In the genomic region with DNA sequence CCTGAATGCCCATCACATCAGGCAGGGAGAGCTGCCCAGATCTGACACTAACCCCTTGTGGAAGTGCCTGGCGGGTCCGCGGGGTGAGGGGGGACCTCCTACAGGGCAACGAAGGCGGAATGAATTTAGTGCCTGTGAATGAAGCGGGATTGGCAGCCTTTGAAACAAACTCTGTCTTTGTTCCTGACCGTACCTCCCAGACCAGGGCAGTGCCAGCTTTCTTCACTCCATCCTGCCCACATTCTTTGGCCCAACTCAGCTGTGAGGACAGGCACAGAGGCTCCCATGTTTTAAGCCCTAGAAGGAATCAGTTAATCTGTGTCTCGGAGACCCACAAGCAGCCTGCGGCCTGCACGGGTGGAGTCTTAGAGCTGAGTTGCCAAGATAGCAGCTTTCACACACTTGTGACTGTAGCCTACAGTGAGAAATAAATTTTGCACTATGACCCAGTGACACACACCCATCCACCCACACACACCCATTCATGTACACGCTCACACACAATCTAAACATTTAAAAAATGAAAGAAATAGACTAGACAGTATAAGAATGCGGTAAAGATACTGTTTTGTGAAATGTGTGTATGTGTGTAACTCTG, we compare ENCODE assay signal across 15 cellular contexts.
A peak's percentile ranks its signal among the peaks of the same experiment; 100 is the strongest.
DNase-seq lines count a peak whose midpoint lies in the region; ATAC-seq, FAIRE-seq and TF ChIP-seq lines count a peak whose summit lies in the region.
"Had no signal": no experiment of that assay in that cellular context is flagged by ENCODE, and none has a peak within 500 bp of the region (broad histone marks: within the 10 kb centered on the region; RNA-seq: fewer than 3 reads in every experiment).

No MANE protein-coding gene starts in this region.

- POLR2A ChIA-PET in Panc1 (lab: Charles Lee) = no interaction called here
- POLR2A ChIA-PET in endothelial cell of umbilical vein (lab: Charles Lee) = no interaction called here

- H2AFZ ChIP-seq in endothelial cell of umbilical vein (ENCODE audit: low read depth, low read length) = peak overlapping the region; percentile 51

- ATAC-seq in Panc1 (peak; percentile 20; the same call in 1 of the 2 replicates), GM21367 (IDR thresholded peaks at IDR 0.05; ENCODE audit: unreplicated experiment) (no peak)
- ATAC-seq: activated CD4-positive, CD25-positive, alpha-beta regulatory T cell treated with anti-CD3 and anti-CD28 coated beads, Interleukin-2, amount 50 U/mL, for 24 hours had no signal

- TF ChIP-seq CTCF in AG10803 (conservative IDR thresholded peaks at IDR 0.05; ENCODE audit: low read length) (no peak), Panc1 (IDR thresholded peaks at IDR 0.05) (no peak), endothelial cell of umbilical vein (IDR thresholded peaks at IDR 0.05; ENCODE audit: extremely low read depth in 1 of 2, insufficient read depth in 1 of 2, low read depth in 1 of 2, low read length in 2 of 2) (no peak)

- no peaks in the 10 kb centered on the region for H3K9me3 ChIP-seq in Panc1 (ENCODE audit: control insufficient read depth, insufficient read depth, low read depth, low read length)
- H3K9me3 ChIP-seq in endothelial cell of umbilical vein (replicated peaks; ENCODE audit: control insufficient read depth, insufficient read depth, low read length) = no peaks in the 10 kb centered on the region
- H3K9me3 ChIP-seq in HAP-1 = no peaks in the 10 kb centered on the region

- H3K27ac ChIP-seq in Panc1 (ENCODE audit: low read length) = no peak overlapping the region
- no peak overlapping the region for H3K27ac ChIP-seq in endothelial cell of umbilical vein (ENCODE audit: insufficient read depth, low read depth, low read length)

- intact Hi-C loops in Panc1 (cut with micrococcal nuclease; ENCODE audit: unreplicated experiment) (loop anchor here (5.0 kb wide), 1 partner anchor 58 kb away; a partner anchor contains a TSS), endothelial cell of umbilical vein (cut with micrococcal nuclease) (no loop called here)

- BruUV-seq in Panc1 (replicated peaks; lab: Mats Ljungman, UMichigan) (no TSS peak), endothelial cell of umbilical vein (replicated peaks; lab: Mats Ljungman, UMichigan) (no TSS peak)

- H3K9ac ChIP-seq in endothelial cell of umbilical vein (replicated peaks; ENCODE audit: extremely low read depth, insufficient read depth, low read length) = no peak overlapping the region

- no peaks in the 10 kb centered on the region for H3K36me3 ChIP-seq in Panc1 (ENCODE audit: control insufficient read depth, insufficient read depth, low read length)
- H3K36me3 ChIP-seq in endothelial cell of umbilical vein (ENCODE audit: control insufficient read depth in 2 of 2, extremely low read depth in 1 of 2, insufficient read depth in 2 of 2, low read length in 2 of 2) = no peaks in the 10 kb centered on the region
- no peaks in the 10 kb centered on the region for H3K36me3 ChIP-seq in HAP-1 (replicated peaks)

- TF ChIP-seq POLR2A in endothelial cell of umbilical vein (IDR thresholded peaks at IDR 0.05; ENCODE audit: low read depth, low read length) = no peak

- CTCF ChIA-PET in Panc1 (lab: Charles Lee) (interaction anchor here (0.6 kb wide), 1 partner anchor 65 kb away, joined by 3 read pairs; no protein-coding TSS in a partner anchor), endothelial cell of umbilical vein (lab: Charles Lee) (interaction anchor here (0.9 kb wide), 1 partner anchor 138 kb away, joined by 3 read pairs; no protein-coding TSS in a partner anchor)

- no peak for FAIRE-seq in endothelial cell of umbilical vein (lab: Jason Lieb, UNC)
- FAIRE-seq: colon, GM18507 had no signal

- H3K4me2 ChIP-seq in endothelial cell of umbilical vein (ENCODE audit: insufficient read depth, low read length) = no peak overlapping the region

- no peaks in the 10 kb centered on the region for H3K9me1 ChIP-seq in endothelial cell of umbilical vein (replicated peaks; ENCODE audit: control insufficient read depth, extremely low read depth, insufficient read depth, low read length)

- no peaks in the 10 kb centered on the region for H3K79me2 ChIP-seq in endothelial cell of umbilical vein (ENCODE audit: control insufficient read depth, insufficient read depth, low read length)

- H3K4me1 ChIP-seq in Panc1 (ENCODE audit: control insufficient read depth, insufficient read depth, low read length) (peaks cover 6% of the 10 kb centered on the region; the same call in 1 of the 2 replicates), endothelial cell of umbilical vein (ENCODE audit: control insufficient read depth, extremely low read depth, insufficient read depth, low read length) (peaks cover 15% of the 10 kb centered on the region), HAP-1 (0 out of 2 replicates have a peak, but pooled peaks cover 3% of the 10 kb centered on the region)

- DNase-seq in AG10803 (ENCODE audit: low read depth) = peak; percentile 54
- DNase-seq in Panc1 (ENCODE audit: low read depth, low spot score) = no peak
- DNase-seq in endothelial cell of umbilical vein (ENCODE audit: low read depth, low spot score) = no peak
- peak in 48 of 56 donors; percentile 7 to 69 (median 34) for DNase-seq in nucleus accumbens (lab: John Stamatoyannopoulos, UW)
- no peak for DNase-seq in HAP-1 (ENCODE audit: low spot score in 2 of 2)
- no peak for DNase-seq in NCI-H446 (lab: John Stamatoyannopoulos, UW)
- DNase-seq in GF-D8 (lab: John Stamatoyannopoulos, UW) = no peak
- DNase-seq: activated gamma-delta T cell; KBM-7; NCI-H187; stimulated activated naive CD4-positive, alpha-beta T cell treated with Interleukin-2 at 50 U/mL for 16 hours had no signal

- in situ Hi-C loops in Panc1 (cut with HindIII; ENCODE audit: low pct_unique_long_range_greater_than_20kb, low sequenced_read_pairs) (no loop called here), HAP-1 (cut with MboI; ENCODE audit: low sequenced_read_pairs) (loop anchor here (5.0 kb wide), 1 partner anchor 133 kb away; no protein-coding TSS in a partner anchor)

- H3K27me3 ChIP-seq in Panc1 (ENCODE audit: control insufficient read depth, insufficient read depth, low read length) = no peaks in the 10 kb centered on the region
- H3K27me3 ChIP-seq in endothelial cell of umbilical vein (ENCODE audit: control insufficient read depth in 2 of 2, insufficient read depth in 2 of 2, low read length in 2 of 2) = no peaks in the 10 kb centered on the region
- no peaks in the 10 kb centered on the region for H3K27me3 ChIP-seq in HAP-1 (ENCODE audit: low read depth)

- dilution Hi-C loops in endothelial cell of umbilical vein (cut with MboI; ENCODE audit: extremely low pct_ligation_motif_present, low sequenced_read_pairs) = no loop called here

- H3K4me3 ChIP-seq in AG10803 (ENCODE audit: low read length) = no peak overlapping the region
- H3K4me3 ChIP-seq in Panc1 (ENCODE audit: low read depth in 2 of 2, low read length in 2 of 2) = no peak overlapping the region
- no peak overlapping the region for H3K4me3 ChIP-seq in endothelial cell of umbilical vein (replicated peaks in 1 of 3; ENCODE audit: insufficient read depth in 1 of 3, low read depth in 1 of 3, low read length in 3 of 3)
- no peak overlapping the region for H3K4me3 ChIP-seq in HAP-1

- H4K20me1 ChIP-seq in endothelial cell of umbilical vein (replicated peaks; ENCODE audit: control insufficient read depth, extremely low read depth, insufficient read depth, low read length) = no peaks in the 10 kb centered on the region

TF ChIP-seq in endothelial cell of umbilical vein, 7 proteins besides CTCF, POLR2A, EP300 and RAD21:
- TF ChIP-seq GATA2 (IDR thresholded peaks at IDR 0.05; ENCODE audit: insufficient read depth, insufficient read length, low read depth, low read length) (no peak), POLR2AphosphoS5 (IDR thresholded peaks at IDR 0.05; ENCODE audit: insufficient read depth, low read depth, low read length) (no peak), FOS (IDR thresholded peaks at IDR 0.05; ENCODE audit: borderline replicate concordance, insufficient read depth, low read length) (no peak), MYC (IDR thresholded peaks at IDR 0.05; ENCODE audit: low read depth, low read length) (no peak), EZH2 (IDR thresholded peaks at IDR 0.05; ENCODE audit: borderline replicate concordance, low read depth, low read length, severe bottlenecking) (no peak), JUN (IDR thresholded peaks at IDR 0.05; ENCODE audit: borderline replicate concordance, insufficient read depth, insufficient read length, low read depth) (no peak)
- TF ChIP-seq, protein P1, sequence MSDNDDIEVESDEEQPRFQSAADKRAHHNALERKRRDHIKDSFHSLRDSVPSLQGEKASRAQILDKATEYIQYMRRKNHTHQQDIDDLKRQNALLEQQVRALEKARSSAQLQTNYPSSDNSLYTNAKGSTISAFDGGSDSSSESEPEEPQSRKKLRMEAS (IDR thresholded peaks at IDR 0.05; ENCODE audit: insufficient read depth, insufficient read length) = no peak

Comparison
In these comparisons a context has a peak if more than half of its experiments do, and no peak if none do; other contexts are left out.
1. DNase-seq: peak in AG10803 (single experiment) and nucleus accumbens (48 of 56); none in Panc1 (single experiment), endothelial cell of umbilical vein (single experiment), HAP-1 (0 of 2), NCI-H446 (0 of 2) and GF-D8 (single experiment).